8 cellular contexts compared by ENCODE assay signal in genomic region chr2:64469261-64469660, GRCh38.
"Had no signal": no experiment of that assay in that cellular context is flagged by ENCODE, and none has a peak within 500 bp of the region (broad histone marks: within the 10 kb centered on the region; RNA-seq: fewer than 3 reads in every experiment).

No MANE protein-coding gene starts in this region.

- DNase-seq: GM23248, GOT3, H7, H9, HCEC 1CT, HFFc6 had no signal

- H3K4me2 ChIP-seq: GM23338 had no signal

- ATAC-seq: HCT116 had no signal

- H3K9me3 Mint-ChIP-seq: GM23338, H9, HFFc6 had no signal

- H3K4me3 ChIP-seq: GM23248, GM23338 had no signal

- H3K27ac Mint-ChIP-seq: GM23338, H9, HFFc6 had no signal

- H3K27ac ChIP-seq: GM23248 had no signal

- H3K4me3 Mint-ChIP-seq: GM23338, H9, HFFc6 had no signal

- H2AFZ ChIP-seq: GM23248, GM23338 had no signal

- H3K9ac ChIP-seq: GM23248 had no signal
